ENCODE assay signal across 1 cellular context in genomic region chr20:54172856-54173652, GRCh38.
TF ChIP-seq lines count a peak whose summit lies in the region.

No MANE protein-coding gene starts in this region.

TF ChIP-seq in HEK293, 187 proteins besides CTCF, POLR2A, EP300 and RAD21 (continued from another document):
- TF ChIP-seq HOXD13 (CRISPR knock-in tag; IDR thresholded peaks at IDR 0.05; ENCODE audit: borderline replicate concordance) (no peak), ZNF670 (tag by site-specific recombination; IDR thresholded peaks at IDR 0.05; ENCODE audit: low read depth) (no peak), ZFHX2 (tag by site-specific recombination; conservative IDR thresholded peaks at IDR 0.05) (no peak), ZNF404 (tag by site-specific recombination; IDR thresholded peaks at IDR 0.05) (no peak), ZFP69B (tag by site-specific recombination; IDR thresholded peaks at IDR 0.05) (peak; percentile 87), ZNF157 (tag by site-specific recombination; IDR thresholded peaks at IDR 0.05) (no peak), HOXC10 (CRISPR knock-in tag; IDR thresholded peaks at IDR 0.05) (no peak), ZNF548 (tag by site-specific recombination; IDR thresholded peaks at IDR 0.05) (no peak), ZBTB48 (tag by site-specific recombination; IDR thresholded peaks at IDR 0.05) (peak; percentile 52), ZNF16 (tag by site-specific recombination; IDR thresholded peaks at IDR 0.05; ENCODE audit: low read depth) (no peak), MEIS1 (CRISPR knock-in tag; IDR thresholded peaks at IDR 0.05; ENCODE audit: borderline replicate concordance) (no peak), ZNF529 (tag by site-specific recombination; IDR thresholded peaks at IDR 0.05; ENCODE audit: insufficient replicate concordance) (no peak), GLI4 (tag by site-specific recombination; IDR thresholded peaks at IDR 0.05) (no peak), ZNF677 (tag by site-specific recombination; IDR thresholded peaks at IDR 0.05) (no peak), ZNF544 (tag by site-specific recombination; IDR thresholded peaks at IDR 0.05) (no peak), GLIS2 (tag by site-specific recombination; IDR thresholded peaks at IDR 0.05) (peak; percentile 69), SCRT2 (tag by site-specific recombination; IDR thresholded peaks at IDR 0.05) (peak; percentile 64; the same call in 1 of the 2 replicates)
